In the genomic region with DNA sequence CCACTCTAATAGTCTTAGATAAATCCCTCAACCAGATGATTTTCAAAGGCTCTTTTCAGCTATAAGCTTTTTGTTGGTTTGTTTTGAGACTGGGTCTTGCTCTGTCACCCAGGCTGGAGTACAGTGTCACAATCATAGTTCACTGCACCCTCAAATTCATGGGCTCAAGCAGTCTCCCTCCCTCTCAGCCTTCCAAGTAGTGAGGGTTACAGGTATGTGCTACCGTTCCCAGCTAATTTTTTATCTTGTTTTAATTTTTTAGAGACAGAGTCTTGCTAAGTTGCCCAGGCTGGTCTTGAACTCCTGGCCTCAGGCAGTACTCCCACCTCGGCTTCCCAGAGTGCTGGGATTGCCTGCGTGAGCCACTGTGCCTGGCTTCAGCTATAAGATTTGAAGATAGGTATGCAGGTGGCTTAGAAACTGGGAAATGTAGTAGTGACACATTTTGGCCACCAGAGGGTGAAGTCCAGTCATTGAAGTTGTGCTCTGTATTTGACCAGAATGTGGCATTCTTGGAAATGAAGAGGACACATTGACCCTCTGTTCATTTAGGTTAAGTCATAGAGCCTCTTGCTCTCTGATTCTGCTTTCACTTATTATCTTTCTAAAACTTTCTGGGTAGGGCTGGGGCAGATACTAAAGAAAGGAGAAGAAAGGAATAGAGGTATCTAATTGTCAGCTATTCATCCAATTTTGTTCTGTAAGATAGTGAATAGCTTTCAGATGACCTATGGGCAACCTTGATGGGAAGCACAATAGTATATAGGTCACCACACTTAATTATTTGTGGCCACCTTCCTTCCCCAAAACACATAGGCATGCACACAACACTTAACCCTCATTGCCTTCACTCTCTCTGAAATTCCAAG, we compare ENCODE assay signal across 9 cellular contexts. TPM values are rescaled to one million over a fixed set of nuclear protein-coding genes. Genes with fewer than 3 reads are reported as not detected.
DNase-seq lines count a peak whose midpoint lies in the region; ATAC-seq and TF ChIP-seq lines count a peak whose summit lies in the region.
"Had no signal": no experiment of that assay in that cellular context is flagged by ENCODE, and none has a peak within 500 bp of the region (broad histone marks: within the 10 kb centered on the region; RNA-seq: fewer than 3 reads in every experiment).

No MANE protein-coding gene starts in this region.

- TF ChIP-seq POLR2A in esophagus squamous epithelium (IDR thresholded peaks at IDR 0.05), result no peak

- in situ Hi-C loops in KBM-7 (cut with MboI; ENCODE audit: low pct_unique_long_range_greater_than_20kb, low sequenced_read_pairs), result no loop called here

- H3K36me3 Mint-ChIP-seq in T-helper 17 cell (ENCODE audit: low read depth) (peaks cover 5% of the 10 kb centered on the region), nephron progenitor cell (ENCODE audit: low read depth) (peaks cover 27% of the 10 kb centered on the region)

- intact Hi-C loops in esophagus squamous epithelium (cut with DNase I), result no loop called here

- peak; percentile 70 for TF ChIP-seq CTCF in GM10266 (IDR thresholded peaks at IDR 0.05; ENCODE audit: control insufficient read depth, insufficient read depth, low read depth, missing control alignments)
- TF ChIP-seq CTCF in esophagus squamous epithelium (IDR thresholded peaks at IDR 0.05), result peak; percentile 63 to 77 (median 72)
- peak; percentile 79 for TF ChIP-seq CTCF in nephron progenitor cell (IDR thresholded peaks at IDR 0.05)

- no peak overlapping the region for H3K27ac Mint-ChIP-seq in T-helper 17 cell
- H3K27ac Mint-ChIP-seq in nephron progenitor cell, result no peak overlapping the region

- H3K4me1 Mint-ChIP-seq in T-helper 17 cell (peaks cover 30% of the 10 kb centered on the region), nephron progenitor cell (peaks cover 56% of the 10 kb centered on the region)

- H3K9me3 ChIP-seq in BLaER1 (peaks cover 11% of the 10 kb centered on the region; the same call in 1 of the 2 replicates), T-helper 17 cell (ENCODE audit: control insufficient read depth, low read length, poor library complexity, severe bottlenecking) (no peaks in the 10 kb centered on the region), esophagus squamous epithelium (no peaks in the 10 kb centered on the region)
- H3K9me3 ChIP-seq: neutrophil had no signal

- no peak overlapping the region for H3K4me3 ChIP-seq in BLaER1
- H3K4me3 ChIP-seq in esophagus squamous epithelium, result no peak overlapping the region

- H3K4me2 ChIP-seq in BLaER1, result peak overlapping the region; percentile 72

- H3K36me3 ChIP-seq in BLaER1 (peaks cover 49% of the 10 kb centered on the region), esophagus squamous epithelium (peaks cover 0 to 49% (median 0%) of the 10 kb centered on the region in 3 donors)

- H3K27me3 ChIP-seq in BLaER1 (no peaks in the 10 kb centered on the region), esophagus squamous epithelium (no peaks in the 10 kb centered on the region)
- H3K27me3 ChIP-seq: neutrophil had no signal

- H3K9me3 Mint-ChIP-seq in nephron progenitor cell, result no peaks in the 10 kb centered on the region

- 46 to 64% methylated on average over 3 of the region's 3 CpGs for WGBS in esophagus squamous epithelium, 2 donors

- H3K4me3 Mint-ChIP-seq in T-helper 17 cell (no peak overlapping the region), nephron progenitor cell (no peak overlapping the region)

- H3K27ac ChIP-seq in BLaER1 (peak overlapping the region; percentile 89), esophagus squamous epithelium (no peak overlapping the region)
- H3K27ac ChIP-seq: neutrophil had no signal

- ATAC-seq in T-helper 17 cell, result peak; percentile 67
- ATAC-seq in GM18873 (IDR thresholded peaks at IDR 0.05; ENCODE audit: low FRiP score, unreplicated experiment), result no peak

- no peak overlapping the region for H3K9ac ChIP-seq in BLaER1

- no peaks in the 10 kb centered on the region for H3K27me3 Mint-ChIP-seq in T-helper 17 cell
- no peaks in the 10 kb centered on the region for H3K27me3 Mint-ChIP-seq in nephron progenitor cell (ENCODE audit: low read depth, poor library complexity)

- H4K20me1 ChIP-seq in BLaER1, result no peaks in the 10 kb centered on the region

- no peak for DNase-seq in GM10266 (ENCODE audit: extremely low spot score)
- peak; percentile 53 for DNase-seq in KBM-7
- no peak for DNase-seq in T-helper 17 cell
- no peak for DNase-seq in esophagus squamous epithelium (lab: John Stamatoyannopoulos, UW)
- DNase-seq in nephron progenitor cell, result peak; percentile 49
- DNase-seq in middle frontal gyrus (ENCODE audit: extremely low spot score, low spot score), result no peak

- H3K4me1 ChIP-seq in BLaER1 (peaks cover 84% of the 10 kb centered on the region), esophagus squamous epithelium (peaks cover 0 to 14% (median 0%) of the 10 kb centered on the region in 3 donors)

RNA-seq across cellular contexts. Expression of gene R3HCC1L, which starts 36.0 kb away (rescaled TPM):
- total RNA-seq in T-helper 17 cell (10 to 100 TPM; 21.7 to 23.3 TPM), esophagus squamous epithelium (10 to 100 TPM in 2 of 4 donors, 1 to 10 TPM in 2; 5.5 to 12.5 (median 10.1) TPM)

Comparison
In these comparisons a context has a peak if more than half of its experiments do, and no peak if none do; other contexts are left out.
1. DNase-seq: peak in KBM-7 (single experiment) and nephron progenitor cell (single experiment); none in GM10266 (single experiment), T-helper 17 cell (0 of 3), esophagus squamous epithelium (single experiment) and middle frontal gyrus (single experiment).
2. Peak in every context shown above with its lines, with median percentiles within 50 percentile points of each other: CTCF ChIP-seq.